1 cellular context compared by ENCODE assay signal in the genomic region with DNA sequence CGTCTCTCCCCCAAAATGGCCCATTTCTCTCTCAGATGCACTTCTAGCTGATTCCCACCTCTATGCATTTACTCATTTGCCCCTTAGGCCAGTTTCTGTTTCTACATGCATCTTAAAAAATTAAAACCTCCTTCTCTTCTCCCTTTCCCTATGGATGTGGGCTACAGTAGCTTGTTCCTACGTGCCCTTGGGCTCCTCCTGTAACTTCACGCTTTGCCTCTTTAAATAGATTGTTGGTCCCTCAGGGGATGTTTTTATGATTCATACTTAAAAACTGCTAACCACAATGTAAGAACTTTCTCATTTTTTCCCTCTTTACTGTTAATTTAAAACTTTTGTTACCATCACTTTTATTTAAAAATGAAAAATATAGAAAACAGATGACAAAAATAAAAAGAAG.
TF ChIP-seq lines count a peak whose summit lies in the region.

No MANE protein-coding gene starts in this region.

TF ChIP-seq in GM12878, 131 proteins besides CTCF, POLR2A, EP300 and RAD21 (continued from another document):
- TF ChIP-seq, protein P1, sequence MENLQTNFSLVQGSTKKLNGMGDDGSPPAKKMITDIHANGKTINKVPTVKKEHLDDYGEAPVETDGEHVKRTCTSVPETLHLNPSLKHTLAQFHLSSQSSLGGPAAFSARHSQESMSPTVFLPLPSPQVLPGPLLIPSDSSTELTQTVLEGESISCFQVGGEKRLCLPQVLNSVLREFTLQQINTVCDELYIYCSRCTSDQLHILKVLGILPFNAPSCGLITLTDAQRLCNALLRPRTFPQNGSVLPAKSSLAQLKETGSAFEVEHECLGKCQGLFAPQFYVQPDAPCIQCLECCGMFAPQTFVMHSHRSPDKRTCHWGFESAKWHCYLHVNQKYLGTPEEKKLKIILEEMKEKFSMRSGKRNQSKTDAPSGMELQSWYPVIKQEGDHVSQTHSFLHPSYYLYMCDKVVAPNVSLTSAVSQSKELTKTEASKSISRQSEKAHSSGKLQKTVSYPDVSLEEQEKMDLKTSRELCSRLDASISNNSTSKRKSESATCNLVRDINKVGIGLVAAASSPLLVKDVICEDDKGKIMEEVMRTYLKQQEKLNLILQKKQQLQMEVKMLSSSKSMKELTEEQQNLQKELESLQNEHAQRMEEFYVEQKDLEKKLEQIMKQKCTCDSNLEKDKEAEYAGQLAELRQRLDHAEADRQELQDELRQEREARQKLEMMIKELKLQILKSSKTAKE (IDR thresholded peaks at IDR 0.05; ENCODE audit: low read depth, poor library complexity, severe bottlenecking): no peak
- peak; percentile 87 for TF ChIP-seq RUNX3 (IDR thresholded peaks at IDR 0.05; ENCODE audit: low read length)
- peak; percentile 89 for TF ChIP-seq MEF2B (IDR thresholded peaks at IDR 0.05; ENCODE audit: partially characterized antibody, poor library complexity, severe bottlenecking)
- no peak for TF ChIP-seq ZSCAN29 (IDR thresholded peaks at IDR 0.05)
- no peak for TF ChIP-seq SIN3A (IDR thresholded peaks at IDR 0.05; ENCODE audit: low read depth, low read length)
- TF ChIP-seq RB1 (IDR thresholded peaks at IDR 0.05; ENCODE audit: borderline replicate concordance): no peak
- TF ChIP-seq, protein P2, sequence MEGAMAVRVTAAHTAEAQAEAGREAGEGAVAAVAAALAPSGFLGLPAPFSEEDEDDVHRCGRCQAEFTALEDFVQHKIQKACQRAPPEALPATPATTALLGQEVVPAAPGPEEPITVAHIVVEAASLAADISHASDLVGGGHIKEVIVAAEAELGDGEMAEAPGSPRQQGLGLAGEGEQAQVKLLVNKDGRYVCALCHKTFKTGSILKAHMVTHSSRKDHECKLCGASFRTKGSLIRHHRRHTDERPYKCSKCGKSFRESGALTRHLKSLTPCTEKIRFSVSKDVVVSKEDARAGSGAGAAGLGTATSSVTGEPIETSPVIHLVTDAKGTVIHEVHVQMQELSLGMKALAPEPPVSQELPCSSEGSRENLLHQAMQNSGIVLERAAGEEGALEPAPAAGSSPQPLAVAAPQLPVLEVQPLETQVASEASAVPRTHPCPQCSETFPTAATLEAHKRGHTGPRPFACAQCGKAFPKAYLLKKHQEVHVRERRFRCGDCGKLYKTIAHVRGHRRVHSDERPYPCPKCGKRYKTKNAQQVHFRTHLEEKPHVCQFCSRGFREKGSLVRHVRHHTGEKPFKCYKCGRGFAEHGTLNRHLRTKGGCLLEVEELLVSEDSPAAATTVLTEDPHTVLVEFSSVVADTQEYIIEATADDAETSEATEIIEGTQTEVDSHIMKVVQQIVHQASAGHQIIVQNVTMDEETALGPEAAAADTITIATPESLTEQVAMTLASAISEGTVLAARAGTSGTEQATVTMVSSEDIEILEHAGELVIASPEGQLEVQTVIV (IDR thresholded peaks at IDR 0.05; ENCODE audit: borderline replicate concordance, partially characterized antibody): no peak
- peak; percentile 62 for TF ChIP-seq DPF2 (IDR thresholded peaks at IDR 0.05)
- TF ChIP-seq MTA2 (IDR thresholded peaks at IDR 0.05; ENCODE audit: low read depth): peak; percentile 80; the same call in 1 of the 2 replicates
- TF ChIP-seq NR2F1 (conservative IDR thresholded peaks at IDR 0.05): no peak
- no peak for TF ChIP-seq MYB (IDR thresholded peaks at IDR 0.05; ENCODE audit: borderline replicate concordance, low read depth, low read length)
- TF ChIP-seq NBN (IDR thresholded peaks at IDR 0.05): 0 out of 2 replicates have a peak, but pooled peaks have one; percentile 33
- TF ChIP-seq MXI1 (IDR thresholded peaks at IDR 0.05; ENCODE audit: low read depth, low read length): no peak
- TF ChIP-seq RAD51 (IDR thresholded peaks at IDR 0.05): no peak
- no peak for TF ChIP-seq TCF7 (IDR thresholded peaks at IDR 0.05; ENCODE audit: borderline replicate concordance)
- peak; percentile 11; the same call in 1 of the 2 replicates for TF ChIP-seq CREM (IDR thresholded peaks at IDR 0.05; ENCODE audit: low read depth)
- no peak for TF ChIP-seq ZBED1 (IDR thresholded peaks at IDR 0.05; ENCODE audit: borderline replicate concordance)
- TF ChIP-seq, protein P3, sequence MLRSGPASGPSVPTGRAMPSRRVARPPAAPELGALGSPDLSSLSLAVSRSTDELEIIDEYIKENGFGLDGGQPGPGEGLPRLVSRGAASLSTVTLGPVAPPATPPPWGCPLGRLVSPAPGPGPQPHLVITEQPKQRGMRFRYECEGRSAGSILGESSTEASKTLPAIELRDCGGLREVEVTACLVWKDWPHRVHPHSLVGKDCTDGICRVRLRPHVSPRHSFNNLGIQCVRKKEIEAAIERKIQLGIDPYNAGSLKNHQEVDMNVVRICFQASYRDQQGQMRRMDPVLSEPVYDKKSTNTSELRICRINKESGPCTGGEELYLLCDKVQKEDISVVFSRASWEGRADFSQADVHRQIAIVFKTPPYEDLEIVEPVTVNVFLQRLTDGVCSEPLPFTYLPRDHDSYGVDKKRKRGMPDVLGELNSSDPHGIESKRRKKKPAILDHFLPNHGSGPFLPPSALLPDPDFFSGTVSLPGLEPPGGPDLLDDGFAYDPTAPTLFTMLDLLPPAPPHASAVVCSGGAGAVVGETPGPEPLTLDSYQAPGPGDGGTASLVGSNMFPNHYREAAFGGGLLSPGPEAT (IDR thresholded peaks at IDR 0.05; ENCODE audit: low read depth): peak; percentile 88
- TF ChIP-seq ATF7 (IDR thresholded peaks at IDR 0.05; ENCODE audit: low read depth): peak; percentile 67
- no peak for TF ChIP-seq SMAD5 (IDR thresholded peaks at IDR 0.05; ENCODE audit: low read depth)
- TF ChIP-seq HDAC2 (IDR thresholded peaks at IDR 0.05): no peak
- TF ChIP-seq IKZF2 (IDR thresholded peaks at IDR 0.05): peak; percentile 95
- peak; percentile 86; the same call in 1 of the 2 replicates for TF ChIP-seq NFIC (IDR thresholded peaks at IDR 0.05; ENCODE audit: low read depth, low read length)
- TF ChIP-seq EED (IDR thresholded peaks at IDR 0.05; ENCODE audit: low read depth): peak; percentile 73
- TF ChIP-seq CREB1 (IDR thresholded peaks at IDR 0.05; ENCODE audit: low read depth): no peak
- no peak for TF ChIP-seq SUPT20H (IDR thresholded peaks at IDR 0.05; ENCODE audit: borderline replicate concordance, control insufficient read depth, low read depth, low read length)
- TF ChIP-seq RCOR1 (conservative IDR thresholded peaks at IDR 0.05; ENCODE audit: low read depth, low read length): no peak
- peak; percentile 75 for TF ChIP-seq JUNB (IDR thresholded peaks at IDR 0.05)
- TF ChIP-seq SIX5 (IDR thresholded peaks at IDR 0.05; ENCODE audit: low read depth, low read length, severe bottlenecking): no peak
